8 cellular contexts compared by ENCODE assay signal in genomic region chr6:37860226-37860839, GRCh38. TPM values are rescaled to one million over a fixed set of nuclear protein-coding genes. Genes with fewer than 3 reads are reported as not detected.
DNase-seq lines count a peak whose midpoint lies in the region; ATAC-seq and TF ChIP-seq lines count a peak whose summit lies in the region.

No MANE protein-coding gene starts in this region.

- peaks cover 57% of the 10 kb centered on the region for H3K79me2 ChIP-seq in neural cell (replicated peaks; ENCODE audit: insufficient read depth, low read length)

- no peaks in the 10 kb centered on the region for H3K9me2 ChIP-seq in neural cell (ENCODE audit: insufficient read depth, low read length)

- ATAC-seq in HG03280 (IDR thresholded peaks at IDR 0.05; ENCODE audit: unreplicated experiment) (no peak), GM21528 (IDR thresholded peaks at IDR 0.05; ENCODE audit: low FRiP score, unreplicated experiment) (no peak)

- no peak overlapping the region for H3K4me3 ChIP-seq in colonic mucosa
- H3K4me3 ChIP-seq in neural cell (ENCODE audit: low read length): no peak overlapping the region

- intact Hi-C loops in colonic mucosa (cut with DNase I): no loop called here

- H3K9ac ChIP-seq in colonic mucosa (ENCODE audit: low read depth in 2 of 2, low read length in 2 of 2) (no peak overlapping the region), neural cell (ENCODE audit: low read length) (no peak overlapping the region)

- peaks cover 2% of the 10 kb centered on the region for H4K20me1 ChIP-seq in neural cell (ENCODE audit: insufficient read depth)

- TF ChIP-seq CTCF in colonic mucosa (IDR thresholded peaks at IDR 0.05) (peak; percentile 46), neural cell (IDR thresholded peaks at IDR 0.05; ENCODE audit: poor library complexity, severe bottlenecking) (peak; percentile 30)

- H3K36me3 ChIP-seq in colonic mucosa (no peaks in the 10 kb centered on the region), neural cell (ENCODE audit: insufficient read depth, low read length) (no peaks in the 10 kb centered on the region)

- TF ChIP-seq EP300 in neural cell (conservative IDR thresholded peaks at IDR 0.05; ENCODE audit: poor library complexity, severe bottlenecking): no peak

- no peaks in the 10 kb centered on the region for H3K4me1 ChIP-seq in colonic mucosa

- no peaks in the 10 kb centered on the region for H3K9me3 ChIP-seq in colonic mucosa
- no peaks in the 10 kb centered on the region for H3K9me3 ChIP-seq in neural cell (ENCODE audit: low read length)

- H2AFZ ChIP-seq in neural cell (ENCODE audit: low read depth, low read length): no peak overlapping the region

- no peaks in the 10 kb centered on the region for H3K27me3 ChIP-seq in colonic mucosa
- H3K27me3 ChIP-seq in neural cell (ENCODE audit: insufficient read depth, low read depth, low read length): no peaks in the 10 kb centered on the region

- TF ChIP-seq RAD21 in neural cell (conservative IDR thresholded peaks at IDR 0.05): no peak

- H3K4me2 ChIP-seq in neural cell (ENCODE audit: low read length): no peak overlapping the region

- H3F3A ChIP-seq in neural cell (ENCODE audit: insufficient read depth, low read length, poor library complexity, severe bottlenecking): no peaks in the 10 kb centered on the region

- DNase-seq in stimulated activated CD4-positive, alpha-beta T cell treated with anti-CD3 and anti-CD28 coated beads, Interleukin-4, amount 100 ng/mL, for 24 hours: peak; percentile 34
- DNase-seq in stimulated activated CD4-positive, alpha-beta T cell treated with anti-CD3 and anti-CD28 coated beads, Interleukin-4, amount 100 ng/mL, for 1 hour: no peak
- DNase-seq in NCI-H446 treated with DMSO at 0.1 percent for 48 hours (lab: John Stamatoyannopoulos, UW) (peak; percentile 31), colonic mucosa (peak; percentile 49), GM19238 (ENCODE audit: insufficient read length, low spot score) (no peak)

- H3K27ac ChIP-seq in colonic mucosa (no peak overlapping the region), neural cell (ENCODE audit: low read length) (no peak overlapping the region)

TF ChIP-seq in neural cell, 6 proteins besides CTCF, POLR2A, EP300 and RAD21:
- no peak for TF ChIP-seq MXI1 (conservative IDR thresholded peaks at IDR 0.05; ENCODE audit: poor library complexity, severe bottlenecking)
- TF ChIP-seq, protein P1, sequence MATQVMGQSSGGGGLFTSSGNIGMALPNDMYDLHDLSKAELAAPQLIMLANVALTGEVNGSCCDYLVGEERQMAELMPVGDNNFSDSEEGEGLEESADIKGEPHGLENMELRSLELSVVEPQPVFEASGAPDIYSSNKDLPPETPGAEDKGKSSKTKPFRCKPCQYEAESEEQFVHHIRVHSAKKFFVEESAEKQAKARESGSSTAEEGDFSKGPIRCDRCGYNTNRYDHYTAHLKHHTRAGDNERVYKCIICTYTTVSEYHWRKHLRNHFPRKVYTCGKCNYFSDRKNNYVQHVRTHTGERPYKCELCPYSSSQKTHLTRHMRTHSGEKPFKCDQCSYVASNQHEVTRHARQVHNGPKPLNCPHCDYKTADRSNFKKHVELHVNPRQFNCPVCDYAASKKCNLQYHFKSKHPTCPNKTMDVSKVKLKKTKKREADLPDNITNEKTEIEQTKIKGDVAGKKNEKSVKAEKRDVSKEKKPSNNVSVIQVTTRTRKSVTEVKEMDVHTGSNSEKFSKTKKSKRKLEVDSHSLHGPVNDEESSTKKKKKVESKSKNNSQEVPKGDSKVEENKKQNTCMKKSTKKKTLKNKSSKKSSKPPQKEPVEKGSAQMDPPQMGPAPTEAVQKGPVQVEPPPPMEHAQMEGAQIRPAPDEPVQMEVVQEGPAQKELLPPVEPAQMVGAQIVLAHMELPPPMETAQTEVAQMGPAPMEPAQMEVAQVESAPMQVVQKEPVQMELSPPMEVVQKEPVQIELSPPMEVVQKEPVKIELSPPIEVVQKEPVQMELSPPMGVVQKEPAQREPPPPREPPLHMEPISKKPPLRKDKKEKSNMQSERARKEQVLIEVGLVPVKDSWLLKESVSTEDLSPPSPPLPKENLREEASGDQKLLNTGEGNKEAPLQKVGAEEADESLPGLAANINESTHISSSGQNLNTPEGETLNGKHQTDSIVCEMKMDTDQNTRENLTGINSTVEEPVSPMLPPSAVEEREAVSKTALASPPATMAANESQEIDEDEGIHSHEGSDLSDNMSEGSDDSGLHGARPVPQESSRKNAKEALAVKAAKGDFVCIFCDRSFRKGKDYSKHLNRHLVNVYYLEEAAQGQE (IDR thresholded peaks at IDR 0.05; ENCODE audit: borderline replicate concordance): no peak
- TF ChIP-seq EZH2 (IDR thresholded peaks at IDR 0.05; ENCODE audit: borderline replicate concordance, insufficient read depth, low read length, poor library complexity, severe bottlenecking): no peak
- no peak for TF ChIP-seq SMC3 (conservative IDR thresholded peaks at IDR 0.05; ENCODE audit: poor library complexity)
- TF ChIP-seq POLR2AphosphoS5 (IDR thresholded peaks at IDR 0.05): no peak
- no peak for TF ChIP-seq TAF1 (IDR thresholded peaks at IDR 0.05; ENCODE audit: low read depth)

RNA-seq across cellular contexts. Expression of gene ZFAND3, which starts 40.8 kb away (rescaled TPM):
- total RNA-seq in colonic mucosa: 10 to 100 TPM; 42.0 to 96.8 TPM
- 19.7 and 27.1 TPM in 2 replicates for polyA plus RNA-seq in neural cell
- 37.0 and 39.6 TPM in 2 replicates for polyA minus RNA-seq in neural cell

Comparison
In these comparisons a context has a peak if more than half of its experiments do, and no peak if none do; other contexts are left out.
1. DNase-seq: peak in stimulated activated CD4-positive, alpha-beta T cell treated with anti-CD3 and anti-CD28 coated beads, Interleukin-4, amount 100 ng/mL, for 24 hours (single experiment), NCI-H446 treated with DMSO at 0.1 percent for 48 hours (single experiment) and colonic mucosa (single experiment); none in stimulated activated CD4-positive, alpha-beta T cell treated with anti-CD3 and anti-CD28 coated beads, Interleukin-4, amount 100 ng/mL, for 1 hour (single experiment) and GM19238 (single experiment).